Comparison of ENCODE assay signal across 1 cellular context in the genomic region with DNA sequence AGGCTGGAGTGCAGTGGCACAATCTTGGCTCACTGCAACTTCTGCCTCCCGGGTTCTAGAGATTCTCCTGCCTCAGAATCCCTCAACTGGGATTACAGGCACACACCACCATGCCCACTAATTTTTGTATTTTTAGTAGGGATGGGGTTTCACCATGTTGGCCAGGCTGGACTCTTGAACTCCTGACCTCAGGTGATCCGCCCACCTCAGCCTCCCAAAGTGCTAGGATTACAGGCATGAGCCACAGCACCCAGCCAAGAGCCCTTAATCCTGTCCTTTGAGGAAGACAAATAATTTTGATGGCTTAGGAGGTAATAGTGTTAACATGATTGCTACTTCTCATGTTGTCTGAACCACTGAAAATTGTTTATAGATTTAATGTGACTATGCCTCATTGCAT.
TF ChIP-seq lines count a peak whose summit lies in the region.
"Not testable (repeated sequence)": the region's sequence is repeated elsewhere in the genome, so short reads cannot be mapped to it uniquely, and the experiment has no call there.

No MANE protein-coding gene starts in this region.

TF ChIP-seq in HepG2, 621 proteins besides CTCF, POLR2A, EP300 and RAD21:
- TF ChIP-seq NR2F1 (CRISPR knock-in tag; IDR thresholded peaks at IDR 0.05) (peak in 1 of 2 experiments; percentile 33; a peak in 1 of 4 replicates), NR2F6 (IDR thresholded peaks at IDR 0.05) (0 out of 2 replicates have a peak, but pooled peaks have one; percentile 23), RARA (CRISPR knock-in tag; IDR thresholded peaks at IDR 0.05) (peak; percentile 33; the same call in 1 of the 2 replicates), NR2C2 (CRISPR knock-in tag; IDR thresholded peaks at IDR 0.05; ENCODE audit: borderline replicate concordance) (peak; percentile 13; the same call in 1 of the 2 replicates), HNF4A (CRISPR knock-in tag; IDR thresholded peaks at IDR 0.05) (peak; percentile 46; the same call in 1 of the 2 replicates)
- not testable (repeated sequence) for TF ChIP-seq NR2F6 (CRISPR knock-in tag; IDR thresholded peaks at IDR 0.05)
TF ChIP-seq in HepG2: peak in this region for 5; not testable (repeated sequence) for 616.
